1 cellular context compared by ENCODE assay signal in genomic region chr17:29292992-29293889, GRCh38.
TF ChIP-seq lines count a peak whose summit lies in the region.

No MANE protein-coding gene starts in this region.

TF ChIP-seq in SK-N-SH, 30 proteins besides CTCF, POLR2A, EP300 and RAD21 (continued from another document):
- peak; percentile 81 for TF ChIP-seq TAF1 (IDR thresholded peaks at IDR 0.05; ENCODE audit: borderline replicate concordance, low read depth, low read length)
- 0 out of 2 replicates have a peak, but pooled peaks have one; percentile 22 for TF ChIP-seq ELF1 (IDR thresholded peaks at IDR 0.05)
- no peak for TF ChIP-seq RXRA (IDR thresholded peaks at IDR 0.05; ENCODE audit: borderline replicate concordance, low read depth)
- no peak for TF ChIP-seq JUND (IDR thresholded peaks at IDR 0.05)
- no peak for TF ChIP-seq FOSL2 (IDR thresholded peaks at IDR 0.05; ENCODE audit: borderline replicate concordance, low read depth)
- no peak for TF ChIP-seq NFIC (IDR thresholded peaks at IDR 0.05; ENCODE audit: borderline replicate concordance)
- TF ChIP-seq, protein P1, sequence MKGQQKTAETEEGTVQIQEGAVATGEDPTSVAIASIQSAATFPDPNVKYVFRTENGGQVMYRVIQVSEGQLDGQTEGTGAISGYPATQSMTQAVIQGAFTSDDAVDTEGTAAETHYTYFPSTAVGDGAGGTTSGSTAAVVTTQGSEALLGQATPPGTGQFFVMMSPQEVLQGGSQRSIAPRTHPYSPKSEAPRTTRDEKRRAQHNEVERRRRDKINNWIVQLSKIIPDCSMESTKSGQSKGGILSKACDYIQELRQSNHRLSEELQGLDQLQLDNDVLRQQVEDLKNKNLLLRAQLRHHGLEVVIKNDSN (IDR thresholded peaks at IDR 0.05; ENCODE audit: borderline replicate concordance, low read depth): no peak
- no peak for TF ChIP-seq EZH2phosphoT487 (IDR thresholded peaks at IDR 0.05; ENCODE audit: borderline replicate concordance, low read depth)
- TF ChIP-seq CHD2 (IDR thresholded peaks at IDR 0.05; ENCODE audit: low read length, partially characterized antibody): peak; percentile 76
- peak; percentile 34; the same call in 1 of the 2 replicates for TF ChIP-seq GABPA (IDR thresholded peaks at IDR 0.05; ENCODE audit: low read depth)
- no peak for TF ChIP-seq FOXM1 (IDR thresholded peaks at IDR 0.05; ENCODE audit: low read depth)
- peak; percentile 10; the same call in 1 of the 2 replicates for TF ChIP-seq MXI1 (IDR thresholded peaks at IDR 0.05; ENCODE audit: low read depth, low read length)
- TF ChIP-seq TCF12 (IDR thresholded peaks at IDR 0.05): no peak
- TF ChIP-seq FOXJ3 (CRISPR knock-in tag; IDR thresholded peaks at IDR 0.05): no peak
- no peak for TF ChIP-seq POLR2AphosphoS5 (IDR thresholded peaks at IDR 0.05; ENCODE audit: low read depth, low read length)
- peak; percentile 91 for TF ChIP-seq YY1 (IDR thresholded peaks at IDR 0.05; ENCODE audit: low read depth)
- TF ChIP-seq MAX (IDR thresholded peaks at IDR 0.05; ENCODE audit: low read depth): no peak
- TF ChIP-seq IRF3 (IDR thresholded peaks at IDR 0.05; ENCODE audit: low read depth, low read length): no peak
- no peak for TF ChIP-seq GATA2 (CRISPR knock-in tag; IDR thresholded peaks at IDR 0.05)
- TF ChIP-seq TEAD4 (IDR thresholded peaks at IDR 0.05; ENCODE audit: borderline replicate concordance, insufficient read depth): no peak
- TF ChIP-seq, protein P2, sequence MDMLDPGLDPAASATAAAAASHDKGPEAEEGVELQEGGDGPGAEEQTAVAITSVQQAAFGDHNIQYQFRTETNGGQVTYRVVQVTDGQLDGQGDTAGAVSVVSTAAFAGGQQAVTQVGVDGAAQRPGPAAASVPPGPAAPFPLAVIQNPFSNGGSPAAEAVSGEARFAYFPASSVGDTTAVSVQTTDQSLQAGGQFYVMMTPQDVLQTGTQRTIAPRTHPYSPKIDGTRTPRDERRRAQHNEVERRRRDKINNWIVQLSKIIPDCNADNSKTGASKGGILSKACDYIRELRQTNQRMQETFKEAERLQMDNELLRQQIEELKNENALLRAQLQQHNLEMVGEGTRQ (IDR thresholded peaks at IDR 0.05; ENCODE audit: borderline replicate concordance, low read depth, low read length): no peak
- no peak for TF ChIP-seq NRF1 (IDR thresholded peaks at IDR 0.05; ENCODE audit: low read depth, low read length)
- peak; percentile 1; the same call in 1 of the 2 replicates for TF ChIP-seq SIN3A (IDR thresholded peaks at IDR 0.05; ENCODE audit: borderline replicate concordance, low read depth, low read length)
- TF ChIP-seq MEF2A (IDR thresholded peaks at IDR 0.05; ENCODE audit: borderline replicate concordance, low read depth): no peak
- TF ChIP-seq, protein P3, sequence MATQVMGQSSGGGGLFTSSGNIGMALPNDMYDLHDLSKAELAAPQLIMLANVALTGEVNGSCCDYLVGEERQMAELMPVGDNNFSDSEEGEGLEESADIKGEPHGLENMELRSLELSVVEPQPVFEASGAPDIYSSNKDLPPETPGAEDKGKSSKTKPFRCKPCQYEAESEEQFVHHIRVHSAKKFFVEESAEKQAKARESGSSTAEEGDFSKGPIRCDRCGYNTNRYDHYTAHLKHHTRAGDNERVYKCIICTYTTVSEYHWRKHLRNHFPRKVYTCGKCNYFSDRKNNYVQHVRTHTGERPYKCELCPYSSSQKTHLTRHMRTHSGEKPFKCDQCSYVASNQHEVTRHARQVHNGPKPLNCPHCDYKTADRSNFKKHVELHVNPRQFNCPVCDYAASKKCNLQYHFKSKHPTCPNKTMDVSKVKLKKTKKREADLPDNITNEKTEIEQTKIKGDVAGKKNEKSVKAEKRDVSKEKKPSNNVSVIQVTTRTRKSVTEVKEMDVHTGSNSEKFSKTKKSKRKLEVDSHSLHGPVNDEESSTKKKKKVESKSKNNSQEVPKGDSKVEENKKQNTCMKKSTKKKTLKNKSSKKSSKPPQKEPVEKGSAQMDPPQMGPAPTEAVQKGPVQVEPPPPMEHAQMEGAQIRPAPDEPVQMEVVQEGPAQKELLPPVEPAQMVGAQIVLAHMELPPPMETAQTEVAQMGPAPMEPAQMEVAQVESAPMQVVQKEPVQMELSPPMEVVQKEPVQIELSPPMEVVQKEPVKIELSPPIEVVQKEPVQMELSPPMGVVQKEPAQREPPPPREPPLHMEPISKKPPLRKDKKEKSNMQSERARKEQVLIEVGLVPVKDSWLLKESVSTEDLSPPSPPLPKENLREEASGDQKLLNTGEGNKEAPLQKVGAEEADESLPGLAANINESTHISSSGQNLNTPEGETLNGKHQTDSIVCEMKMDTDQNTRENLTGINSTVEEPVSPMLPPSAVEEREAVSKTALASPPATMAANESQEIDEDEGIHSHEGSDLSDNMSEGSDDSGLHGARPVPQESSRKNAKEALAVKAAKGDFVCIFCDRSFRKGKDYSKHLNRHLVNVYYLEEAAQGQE (IDR thresholded peaks at IDR 0.05; ENCODE audit: low read depth, low read length): peak; percentile 35; the same call in 1 of the 2 replicates
